ENCODE assay signal across 21 cellular contexts in genomic region chr14:50769893-50770500, GRCh38.
A peak's percentile ranks its signal among the peaks of the same experiment; 100 is the strongest.
DNase-seq lines count a peak whose midpoint lies in the region; ATAC-seq and TF ChIP-seq lines count a peak whose summit lies in the region.
"Had no signal": no experiment of that assay in that cellular context is flagged by ENCODE, and none has a peak within 500 bp of the region (broad histone marks: within the 10 kb centered on the region; RNA-seq: fewer than 3 reads in every experiment).

No MANE protein-coding gene starts in this region.

- 85 to 90% (median 88%) methylated on average over 13 of the region's 13 CpGs for WGBS in ovary, 3 donors

- no peaks in the 10 kb centered on the region for H3K36me3 ChIP-seq in ovary

- TF ChIP-seq POLR2A in ovary (IDR thresholded peaks at IDR 0.05), result no peak

- no peak for ATAC-seq in stimulated activated naive B cell treated with anti-CD40 and anti-IgM and Interleukin-4, amounts not matched to agents 10 μg/mL and 1 μg/mL and 100 μg/mL, for 72 hours (replicated peaks)
- no peak for ATAC-seq in HG03097 (IDR thresholded peaks at IDR 0.05; ENCODE audit: low FRiP score, unreplicated experiment)
- ATAC-seq: effector memory CD8-positive, alpha-beta T cell; esophagus mucosa; left lobe of liver; naive thymus-derived CD4-positive, alpha-beta T cell had no signal

- H3K9me3 Mint-ChIP-seq in stimulated activated naive B cell treated with anti-CD40 and anti-IgM and Interleukin-4, amounts not matched to agents 10 μg/mL and 1 μg/mL and 100 μg/mL, for 72 hours, result no peaks in the 10 kb centered on the region
- no peaks in the 10 kb centered on the region for H3K9me3 Mint-ChIP-seq in activated naive CD4-positive, alpha-beta T cell treated with anti-CD3 and anti-CD28 coated beads, Interleukin-2, amount 10 ng/mL, durations not matched to agents 7 days and 5 days
- H3K9me3 Mint-ChIP-seq: activated naive CD8-positive, alpha-beta T cell treated with anti-CD3 and anti-CD28 coated beads for 36 hours; effector memory CD8-positive, alpha-beta T cell; naive thymus-derived CD4-positive, alpha-beta T cell had no signal

- H3K9me3 ChIP-seq in ovary, result no peaks in the 10 kb centered on the region
- H3K9me3 ChIP-seq: suprapubic skin had no signal

- no peaks in the 10 kb centered on the region for H3K27me3 ChIP-seq in ovary
- H3K27me3 ChIP-seq: suprapubic skin had no signal

- DNase-seq in NCI-H1092 treated with DMSO at 0.1 percent for 48 hours (lab: John Stamatoyannopoulos, UW) (peak; percentile 55), fibroblast of peridontal ligament (ENCODE audit: extremely low read depth) (peak; percentile 41), ovary (no peak)
- DNase-seq in stimulated activated naive B cell treated with anti-CD40 and anti-IgM and Interleukin-4, amounts not matched to agents 10 μg/mL and 1 μg/mL and 100 μg/mL, for 72 hours, result no peak
- no peak for DNase-seq in activated naive CD4-positive, alpha-beta T cell treated with anti-CD3 and anti-CD28 coated beads, Interleukin-2, amount 10 ng/mL, durations not matched to agents 7 days and 5 days
- DNase-seq: activated CD8-positive, alpha-beta memory T cell treated with anti-CD3 and anti-CD28 coated beads, Interleukin-2, amount 50 U/mL, for 4 hours; activated naive CD8-positive, alpha-beta T cell treated with anti-CD3 and anti-CD28 coated beads for 36 hours; effector memory CD8-positive, alpha-beta T cell; foreskin melanocyte; KG1; MV-4-11; naive thymus-derived CD4-positive, alpha-beta T cell; NCI-H1694; NCI-H2171 treated with DMSO at 0.1 percent for 48 hours; NCI-H526 treated with DMSO at 0.1 percent for 48 hours had no signal

- no peak for TF ChIP-seq EP300 in ovary (IDR thresholded peaks at IDR 0.05)

- H3K4me3 ChIP-seq in ovary, result no peak overlapping the region
- H3K4me3 ChIP-seq: suprapubic skin had no signal

- H3K4me1 Mint-ChIP-seq in stimulated activated naive B cell treated with anti-CD40 and anti-IgM and Interleukin-4, amounts not matched to agents 10 μg/mL and 1 μg/mL and 100 μg/mL, for 72 hours, result peaks cover 21 to 23% of the 10 kb centered on the region in 2 donors
- H3K4me1 Mint-ChIP-seq in activated naive CD4-positive, alpha-beta T cell treated with anti-CD3 and anti-CD28 coated beads, Interleukin-2, amount 10 ng/mL, durations not matched to agents 7 days and 5 days, result peaks cover 15% of the 10 kb centered on the region

- H3K27ac Mint-ChIP-seq in stimulated activated naive B cell treated with anti-CD40 and anti-IgM and Interleukin-4, amounts not matched to agents 10 μg/mL and 1 μg/mL and 100 μg/mL, for 72 hours, result peak overlapping the region; percentile 20
- H3K27ac Mint-ChIP-seq in activated naive CD4-positive, alpha-beta T cell treated with anti-CD3 and anti-CD28 coated beads, Interleukin-2, amount 10 ng/mL, durations not matched to agents 7 days and 5 days, result no peak overlapping the region
- H3K27ac Mint-ChIP-seq: activated naive CD8-positive, alpha-beta T cell treated with anti-CD3 and anti-CD28 coated beads for 36 hours had no signal

- intact Hi-C loops in ovary (cut with DNase I), result loop anchor here (10.0 kb wide), 4 partner anchors 145 to 445 kb away; no protein-coding TSS in a partner anchor

- peaks cover 57 to 77% of the 10 kb centered on the region in 2 donors for H3K36me3 Mint-ChIP-seq in stimulated activated naive B cell treated with anti-CD40 and anti-IgM and Interleukin-4, amounts not matched to agents 10 μg/mL and 1 μg/mL and 100 μg/mL, for 72 hours
- H3K36me3 Mint-ChIP-seq in activated naive CD4-positive, alpha-beta T cell treated with anti-CD3 and anti-CD28 coated beads, Interleukin-2, amount 10 ng/mL, durations not matched to agents 7 days and 5 days, result peaks cover 66% of the 10 kb centered on the region

- CTCF ChIA-PET in activated naive CD4-positive, alpha-beta T cell treated with anti-CD3 and anti-CD28 coated beads, Interleukin-2, amount 10 ng/mL, durations not matched to agents 7 days and 5 days (lab: Charles Lee), result interaction anchor here (1.1 to 6.4 kb wide), 3 partner anchors 8 to 227 kb away, joined by 3 to 44 read pairs (median 3); no protein-coding TSS in a partner anchor

- no peaks in the 10 kb centered on the region for H3K27me3 Mint-ChIP-seq in stimulated activated naive B cell treated with anti-CD40 and anti-IgM and Interleukin-4, amounts not matched to agents 10 μg/mL and 1 μg/mL and 100 μg/mL, for 72 hours
- no peaks in the 10 kb centered on the region for H3K27me3 Mint-ChIP-seq in activated naive CD4-positive, alpha-beta T cell treated with anti-CD3 and anti-CD28 coated beads, Interleukin-2, amount 10 ng/mL, durations not matched to agents 7 days and 5 days
- H3K27me3 Mint-ChIP-seq: activated naive CD8-positive, alpha-beta T cell treated with anti-CD3 and anti-CD28 coated beads for 36 hours; effector memory CD8-positive, alpha-beta T cell; naive thymus-derived CD4-positive, alpha-beta T cell had no signal

- H3K27ac ChIP-seq in VCaP, result peak overlapping the region; percentile 99; the same call in 1 of the 2 replicates
- no peak overlapping the region for H3K27ac ChIP-seq in ovary
- H3K27ac ChIP-seq: C4-2B, suprapubic skin had no signal

- H3K4me3 Mint-ChIP-seq in stimulated activated naive B cell treated with anti-CD40 and anti-IgM and Interleukin-4, amounts not matched to agents 10 μg/mL and 1 μg/mL and 100 μg/mL, for 72 hours, result no peak overlapping the region
- H3K4me3 Mint-ChIP-seq in activated naive CD4-positive, alpha-beta T cell treated with anti-CD3 and anti-CD28 coated beads, Interleukin-2, amount 10 ng/mL, durations not matched to agents 7 days and 5 days, result no peak overlapping the region
- H3K4me3 Mint-ChIP-seq: activated naive CD8-positive, alpha-beta T cell treated with anti-CD3 and anti-CD28 coated beads for 36 hours; effector memory CD8-positive, alpha-beta T cell; naive thymus-derived CD4-positive, alpha-beta T cell had no signal

- TF ChIP-seq CTCF in VCaP (conservative IDR thresholded peaks at IDR 0.05) (no peak), ovary (IDR thresholded peaks at IDR 0.05) (no peak)

- H3K4me1 ChIP-seq in ovary (ENCODE audit: insufficient read depth), result peaks cover 2% of the 10 kb centered on the region

Comparison
In these comparisons a context has a peak if more than half of its experiments do, and no peak if none do; other contexts are left out.
1. DNase-seq: peak in NCI-H1092 treated with DMSO at 0.1 percent for 48 hours (single experiment) and fibroblast of peridontal ligament (single experiment); none in stimulated activated naive B cell treated with anti-CD40 and anti-IgM and Interleukin-4, amounts not matched to agents 10 μg/mL and 1 μg/mL and 100 μg/mL, for 72 hours (single experiment), ovary (0 of 5) and activated naive CD4-positive, alpha-beta T cell treated with anti-CD3 and anti-CD28 coated beads, Interleukin-2, amount 10 ng/mL, durations not matched to agents 7 days and 5 days (single experiment).